ENCODE assay signal across 10 cellular contexts in genomic region chr5:142222881-142223558, GRCh38.
DNase-seq lines count a peak whose midpoint lies in the region; ATAC-seq lines count a peak whose summit lies in the region.
"Had no signal": no experiment of that assay in that cellular context is flagged by ENCODE, and none has a peak within 500 bp of the region (broad histone marks: within the 10 kb centered on the region; RNA-seq: fewer than 3 reads in every experiment).

No MANE protein-coding gene starts in this region.

- no peak for DNase-seq in activated CD4-positive, alpha-beta T cell treated with anti-CD3 and anti-CD28 coated beads, Interleukin-2, amount 10 ng/mL, durations not matched to agents 24 days and 14 days
- DNase-seq in activated CD4-positive, alpha-beta T cell treated with anti-CD3 and anti-CD28 coated beads for 48 hours: no peak
- DNase-seq in T-helper 9 cell: peak; percentile 4
- DNase-seq in neuronal stem cell (ENCODE audit: low spot score): no peak
- no peak for DNase-seq in stimulated activated CD4-positive, alpha-beta T cell treated with anti-CD3 and anti-CD28 coated beads, Interleukin-12 subunit alpha, Interleukin-12 subunit beta, amount 100 ng/mL, for 4 hours
- no peak for DNase-seq in NCI-H2107 (lab: John Stamatoyannopoulos, UW)
- DNase-seq: NCI-H1105 treated with DMSO at 0.1 percent for 48 hours, NCI-H774 had no signal

- H2BK15ac ChIP-seq in neuronal stem cell (ENCODE audit: low read length): peak overlapping the region; percentile 25

- no peaks in the 10 kb centered on the region for H3K27me3 ChIP-seq in neuronal stem cell (ENCODE audit: control insufficient read depth in 3 of 3, insufficient read depth in 3 of 3, low read depth in 1 of 3, low read length in 3 of 3)

- H3K36me3 ChIP-seq in neuronal stem cell (replicated peaks in 1 of 2; ENCODE audit: control insufficient read depth in 2 of 2, insufficient read depth in 2 of 2, low read length in 2 of 2): no peaks in the 10 kb centered on the region

- H3K4me3 ChIP-seq in neuronal stem cell (ENCODE audit: low read length in 2 of 2): no peak overlapping the region

- peaks cover 0 to 3% of the 10 kb centered on the region in 2 donors for H3K9me3 ChIP-seq in neuronal stem cell (replicated peaks in 1 of 2; ENCODE audit: control insufficient read depth in 2 of 2, insufficient read depth in 1 of 2, low read depth in 1 of 2, low read length in 2 of 2)

- peak overlapping the region; percentile 4 for H2BK5ac ChIP-seq in neuronal stem cell (ENCODE audit: low read length)

- H3K14ac ChIP-seq in neuronal stem cell (ENCODE audit: low read length): no peak overlapping the region

- no peak overlapping the region for H2AFZ ChIP-seq in neuronal stem cell (ENCODE audit: low read length)

- H4K8ac ChIP-seq in neuronal stem cell (ENCODE audit: low read depth, low read length): no peak overlapping the region

- no peak overlapping the region for H3K27ac ChIP-seq in neuronal stem cell (replicated peaks; ENCODE audit: low read length)

- ATAC-seq in HG02885 (IDR thresholded peaks at IDR 0.05; ENCODE audit: poor library complexity, unreplicated experiment): peak; percentile 13
- ATAC-seq in GM19397 (IDR thresholded peaks at IDR 0.05; ENCODE audit: unreplicated experiment): no peak

- WGBS in neuronal stem cell (ENCODE audit: extremely low coverage in 2 of 2, insufficient read length in 2 of 2, insufficient replicate concordance in 1 of 2), 2 donors: no CpG with 5 or more reads among the region's 10 CpGs

- no peak overlapping the region for H3K9ac ChIP-seq in neuronal stem cell (ENCODE audit: low read depth, low read length, poor library complexity)

- peak overlapping the region; percentile 78 for H3K18ac ChIP-seq in neuronal stem cell (ENCODE audit: low read length)

- H3K9me3 Mint-ChIP-seq in activated CD4-positive, alpha-beta T cell treated with anti-CD3 and anti-CD28 coated beads, Interleukin-2, amount 10 ng/mL, durations not matched to agents 24 days and 14 days: no peaks in the 10 kb centered on the region

- no peak overlapping the region for H3K4ac ChIP-seq in neuronal stem cell (ENCODE audit: low read length)

- peaks cover 2% of the 10 kb centered on the region for H3K36me3 Mint-ChIP-seq in activated CD4-positive, alpha-beta T cell treated with anti-CD3 and anti-CD28 coated beads, Interleukin-2, amount 10 ng/mL, durations not matched to agents 24 days and 14 days (ENCODE audit: low read depth)

- peaks cover 5 to 23% of the 10 kb centered on the region in 2 donors for H3K4me1 ChIP-seq in neuronal stem cell (ENCODE audit: control insufficient read depth in 2 of 2, insufficient read depth in 1 of 2, low read depth in 1 of 2, low read length in 2 of 2)

- H2BK12ac ChIP-seq in neuronal stem cell (ENCODE audit: low read length): no peak overlapping the region

- H3K4me1 Mint-ChIP-seq in activated CD4-positive, alpha-beta T cell treated with anti-CD3 and anti-CD28 coated beads, Interleukin-2, amount 10 ng/mL, durations not matched to agents 24 days and 14 days: peaks cover 17% of the 10 kb centered on the region

- intact Hi-C loops in activated CD4-positive, alpha-beta T cell treated with anti-CD3 and anti-CD28 coated beads, Interleukin-2, amount 10 ng/mL, durations not matched to agents 24 days and 14 days (cut with micrococcal nuclease): no loop called here

- H2AK5ac ChIP-seq in neuronal stem cell (ENCODE audit: low read depth, low read length): no peak overlapping the region

- no peak overlapping the region for H3K4me2 ChIP-seq in neuronal stem cell (ENCODE audit: insufficient read depth, low read length, poor library complexity, severe bottlenecking)

- H3K27me3 Mint-ChIP-seq in activated CD4-positive, alpha-beta T cell treated with anti-CD3 and anti-CD28 coated beads, Interleukin-2, amount 10 ng/mL, durations not matched to agents 24 days and 14 days: peaks cover 2% of the 10 kb centered on the region

- H4K91ac ChIP-seq in neuronal stem cell (ENCODE audit: low read depth, low read length, poor library complexity): no peak overlapping the region

- no peak overlapping the region for H3K4me3 Mint-ChIP-seq in activated CD4-positive, alpha-beta T cell treated with anti-CD3 and anti-CD28 coated beads, Interleukin-2, amount 10 ng/mL, durations not matched to agents 24 days and 14 days

- no peak overlapping the region for H3K23ac ChIP-seq in neuronal stem cell (ENCODE audit: low read depth, low read length, poor library complexity)

- no peaks in the 10 kb centered on the region for H3K79me1 ChIP-seq in neuronal stem cell (ENCODE audit: low read depth, low read length)

- H2BK120ac ChIP-seq in neuronal stem cell (ENCODE audit: low read depth, low read length): no peak overlapping the region

- peak overlapping the region; percentile 57 for H3K27ac Mint-ChIP-seq in activated CD4-positive, alpha-beta T cell treated with anti-CD3 and anti-CD28 coated beads, Interleukin-2, amount 10 ng/mL, durations not matched to agents 24 days and 14 days
